ENCODE assay signal across 8 cellular contexts in genomic region chr1:234962340-234962989, GRCh38.
DNase-seq lines count a peak whose midpoint lies in the region; ATAC-seq, FAIRE-seq and TF ChIP-seq lines count a peak whose summit lies in the region.

No MANE protein-coding gene starts in this region.

- no peak for FAIRE-seq in H54 (lab: Jason Lieb, UNC)

- TF ChIP-seq CTCF in right atrium auricular region (IDR thresholded peaks at IDR 0.05) (no peak), RWPE1 (conservative IDR thresholded peaks at IDR 0.05; ENCODE audit: low read depth) (no peak)

- no peak overlapping the region for H3K4me3 ChIP-seq in right atrium auricular region

- H3K4me3 Mint-ChIP-seq in activated CD4-positive, alpha-beta T cell treated with anti-CD3 and anti-CD28 coated beads for 36 hours: peak overlapping the region; percentile 45
- peak overlapping the region; percentile 74 for H3K4me3 Mint-ChIP-seq in activated naive CD8-positive, alpha-beta T cell treated with anti-CD3 and anti-CD28 coated beads for 36 hours
- H3K4me3 Mint-ChIP-seq in stimulated activated effector memory CD8-positive, alpha-beta T cell treated with anti-CD3 and anti-CD28 coated beads, Interleukin-12 subunit alpha, Interleukin-12 subunit beta, amount 100 ng/mL, for 72 hours: peak overlapping the region; percentile 57

- POLR2A ChIA-PET in activated CD4-positive, alpha-beta T cell treated with anti-CD3 and anti-CD28 coated beads for 36 hours (lab: Charles Lee): interaction anchor here (0.6 to 1.5 kb wide), 7 partner anchors 16 to 361 kb away, joined by 3 to 7 read pairs (median 4); no protein-coding TSS in a partner anchor
- POLR2A ChIA-PET in RWPE1 (lab: Yijun Ruan, JAX; ENCODE audit: low non-redundant PET): interaction anchor here (0.6 to 0.7 kb wide), 2 partner anchors 237 to 476 kb away, joined by 3 read pairs; no protein-coding TSS in a partner anchor

- H3K4me1 ChIP-seq in right atrium auricular region: peaks cover 0 to 50% of the 10 kb centered on the region in 2 donors

- peaks cover 85% of the 10 kb centered on the region for H3K4me1 Mint-ChIP-seq in activated CD4-positive, alpha-beta T cell treated with anti-CD3 and anti-CD28 coated beads for 36 hours
- H3K4me1 Mint-ChIP-seq in activated naive CD8-positive, alpha-beta T cell treated with anti-CD3 and anti-CD28 coated beads for 36 hours: peaks cover 74% of the 10 kb centered on the region
- peaks cover 69% of the 10 kb centered on the region for H3K4me1 Mint-ChIP-seq in stimulated activated effector memory CD8-positive, alpha-beta T cell treated with anti-CD3 and anti-CD28 coated beads, Interleukin-12 subunit alpha, Interleukin-12 subunit beta, amount 100 ng/mL, for 72 hours

- peak; percentile 30 for ATAC-seq in activated CD4-positive, alpha-beta T cell treated with anti-CD3 and anti-CD28 coated beads for 36 hours
- ATAC-seq in stimulated activated effector memory CD8-positive, alpha-beta T cell treated with anti-CD3 and anti-CD28 coated beads, Interleukin-12 subunit alpha, Interleukin-12 subunit beta, amount 100 ng/mL, for 72 hours: peak; percentile 49

- H3K27ac ChIP-seq in right atrium auricular region: peak overlapping the region; percentile 51 to 84
- H3K27ac ChIP-seq in RWPE1: no peak overlapping the region

- H3K27me3 Mint-ChIP-seq in activated CD4-positive, alpha-beta T cell treated with anti-CD3 and anti-CD28 coated beads for 36 hours: no peaks in the 10 kb centered on the region
- no peaks in the 10 kb centered on the region for H3K27me3 Mint-ChIP-seq in activated naive CD8-positive, alpha-beta T cell treated with anti-CD3 and anti-CD28 coated beads for 36 hours

- CTCF ChIA-PET in activated CD4-positive, alpha-beta T cell treated with anti-CD3 and anti-CD28 coated beads for 36 hours (lab: Charles Lee): interaction anchor here (0.9 to 1.3 kb wide), 5 partner anchors 16 to 239 kb away, joined by 3 to 4 read pairs (median 3); no protein-coding TSS in a partner anchor
- CTCF ChIA-PET in RWPE1 (lab: Yijun Ruan, JAX): interaction anchor here (0.6 kb wide), 2 partner anchors 14 to 18 kb away, joined by 3 read pairs; no protein-coding TSS in a partner anchor

- no peaks in the 10 kb centered on the region for H3K36me3 ChIP-seq in right atrium auricular region

- H3K27ac Mint-ChIP-seq in activated CD4-positive, alpha-beta T cell treated with anti-CD3 and anti-CD28 coated beads for 36 hours: peak overlapping the region; percentile 96
- peak overlapping the region; percentile 92 for H3K27ac Mint-ChIP-seq in activated naive CD8-positive, alpha-beta T cell treated with anti-CD3 and anti-CD28 coated beads for 36 hours
- peak overlapping the region; percentile 95 for H3K27ac Mint-ChIP-seq in stimulated activated effector memory CD8-positive, alpha-beta T cell treated with anti-CD3 and anti-CD28 coated beads, Interleukin-12 subunit alpha, Interleukin-12 subunit beta, amount 100 ng/mL, for 72 hours

- H3K9me3 Mint-ChIP-seq in activated CD4-positive, alpha-beta T cell treated with anti-CD3 and anti-CD28 coated beads for 36 hours (ENCODE audit: low read depth): no peaks in the 10 kb centered on the region
- H3K9me3 Mint-ChIP-seq in activated naive CD8-positive, alpha-beta T cell treated with anti-CD3 and anti-CD28 coated beads for 36 hours: no peaks in the 10 kb centered on the region
- no peaks in the 10 kb centered on the region for H3K9me3 Mint-ChIP-seq in stimulated activated effector memory CD8-positive, alpha-beta T cell treated with anti-CD3 and anti-CD28 coated beads, Interleukin-12 subunit alpha, Interleukin-12 subunit beta, amount 100 ng/mL, for 72 hours

- H3K36me3 Mint-ChIP-seq in activated CD4-positive, alpha-beta T cell treated with anti-CD3 and anti-CD28 coated beads for 36 hours (ENCODE audit: low read depth): peaks cover 11% of the 10 kb centered on the region
- peaks cover 13% of the 10 kb centered on the region for H3K36me3 Mint-ChIP-seq in activated naive CD8-positive, alpha-beta T cell treated with anti-CD3 and anti-CD28 coated beads for 36 hours
- peaks cover 21% of the 10 kb centered on the region for H3K36me3 Mint-ChIP-seq in stimulated activated effector memory CD8-positive, alpha-beta T cell treated with anti-CD3 and anti-CD28 coated beads, Interleukin-12 subunit alpha, Interleukin-12 subunit beta, amount 100 ng/mL, for 72 hours

- no peak; the same call in 1 of the 2 replicates for TF ChIP-seq POLR2A in H54 (IDR thresholded peaks at IDR 0.05; ENCODE audit: low read depth, low read length)

- intact Hi-C loops in activated CD4-positive, alpha-beta T cell treated with anti-CD3 and anti-CD28 coated beads for 36 hours (cut with DNase I, micrococcal nuclease): loop anchor here (2.0 to 10.0 kb wide), 8 partner anchors 26 to 462 kb away; no protein-coding TSS in a partner anchor

- H3K27me3 ChIP-seq in right atrium auricular region: no peaks in the 10 kb centered on the region

- peak; percentile 54 for DNase-seq in activated CD4-positive, alpha-beta T cell treated with anti-CD3 and anti-CD28 coated beads for 36 hours
- DNase-seq in activated CD4-positive, alpha-beta T cell treated with anti-CD3 and anti-CD28 coated beads for 1 hour: no peak
- DNase-seq in H54 (ENCODE audit: insufficient read length, low spot score) (peak; percentile 42), M059J (ENCODE audit: low read depth) (peak; percentile 100), right atrium auricular region (ENCODE audit: low spot score) (peak; percentile 78), RWPE1 (ENCODE audit: low spot score) (no peak)
- DNase-seq in activated naive CD8-positive, alpha-beta T cell treated with anti-CD3 and anti-CD28 coated beads for 36 hours: no peak
- peak in 1 of 2 donors; percentile 69 for DNase-seq in stimulated activated effector memory CD8-positive, alpha-beta T cell treated with anti-CD3 and anti-CD28 coated beads, Interleukin-12 subunit alpha, Interleukin-12 subunit beta, amount 100 ng/mL, for 72 hours (ENCODE audit: low spot score in 2 of 2)

- H3K9me3 ChIP-seq in right atrium auricular region: no peaks in the 10 kb centered on the region

Comparison
In these comparisons a context has a peak if more than half of its experiments do, and no peak if none do; other contexts are left out.
1. DNase-seq: peak in activated CD4-positive, alpha-beta T cell treated with anti-CD3 and anti-CD28 coated beads for 36 hours (single experiment), H54 (single experiment), M059J (single experiment) and right atrium auricular region (single experiment); none in activated CD4-positive, alpha-beta T cell treated with anti-CD3 and anti-CD28 coated beads for 1 hour (single experiment), activated naive CD8-positive, alpha-beta T cell treated with anti-CD3 and anti-CD28 coated beads for 36 hours (single experiment) and RWPE1 (single experiment).
2. Peak in every context shown above with its lines, with median percentiles within 50 percentile points of each other: H3K27ac Mint-ChIP-seq and H3K4me3 Mint-ChIP-seq.